ENCODE assay signal across 15 cellular contexts in genomic region chr11:119614227-119615002, GRCh38.
"Had no signal": no experiment of that assay in that cellular context is flagged by ENCODE, and none has a peak within 500 bp of the region (broad histone marks: within the 10 kb centered on the region; RNA-seq: fewer than 3 reads in every experiment).

No MANE protein-coding gene starts in this region.

- H3K4me3 Mint-ChIP-seq: activated CD4-positive, alpha-beta T cell treated with anti-CD3 and anti-CD28 coated beads, Interleukin-2, amount 10 ng/mL, durations not matched to agents 24 days and 14 days; activated CD8-positive, alpha-beta T cell treated with anti-CD3 and anti-CD28 coated beads, Interleukin-2, amount 10 ng/mL, durations not matched to agents 7 days and 5 days; activated naive CD8-positive, alpha-beta T cell treated with anti-CD3 and anti-CD28 coated beads for 36 hours; naive B cell; stimulated activated effector memory CD8-positive, alpha-beta T cell treated with anti-CD3 and anti-CD28 coated beads, Interleukin-12 subunit alpha, Interleukin-12 subunit beta, amount 100 ng/mL, for 72 hours; T-helper 1 cell treated with Interleukin-12 subunit alpha and Interleukin-12 subunit beta and Interleukin-4 antibody, amounts not matched to agents 30 μg/mL and 1 μg/mL, for 36 hours had no signal

- H3K9me3 Mint-ChIP-seq: activated CD4-positive, alpha-beta T cell treated with anti-CD3 and anti-CD28 coated beads, Interleukin-2, amount 10 ng/mL, durations not matched to agents 24 days and 14 days; activated naive CD8-positive, alpha-beta T cell treated with anti-CD3 and anti-CD28 coated beads for 36 hours; naive B cell; stimulated activated effector memory CD8-positive, alpha-beta T cell treated with anti-CD3 and anti-CD28 coated beads, Interleukin-12 subunit alpha, Interleukin-12 subunit beta, amount 100 ng/mL, for 72 hours had no signal

- DNase-seq: activated CD4-positive, alpha-beta T cell treated with anti-CD3 and anti-CD28 coated beads, Interleukin-2, amount 10 ng/mL, durations not matched to agents 24 days and 14 days; activated CD8-positive, alpha-beta memory T cell treated with anti-CD3 and anti-CD28 coated beads, Interleukin-2, amount 50 U/mL, for 4 hours; activated CD8-positive, alpha-beta T cell treated with anti-CD3 and anti-CD28 coated beads, Interleukin-2, amount 10 ng/mL, durations not matched to agents 7 days and 5 days; activated gamma-delta T cell treated with Interleukin-2 at 50 U/mL for 16 hours; activated naive CD8-positive, alpha-beta T cell treated with anti-CD3 and anti-CD28 coated beads for 36 hours; activated T-cell treated with anti-CD3 and anti-CD28 coated beads, Interleukin-2, amount 50 U/mL, for 48 hours; brain microvascular endothelial cell; islet precursor cell; mammary epithelial cell; naive B cell; pancreas; tibial artery had no signal

- ATAC-seq: activated CD8-positive, alpha-beta T cell treated with anti-CD3 and anti-CD28 coated beads, Interleukin-2, amount 10 ng/mL, durations not matched to agents 7 days and 5 days; stimulated activated effector memory CD8-positive, alpha-beta T cell treated with anti-CD3 and anti-CD28 coated beads, Interleukin-12 subunit alpha, Interleukin-12 subunit beta, amount 100 ng/mL, for 72 hours had no signal

- H3K27ac ChIP-seq: brain microvascular endothelial cell, tibial artery had no signal

- H3K36me3 Mint-ChIP-seq: activated naive CD8-positive, alpha-beta T cell treated with anti-CD3 and anti-CD28 coated beads for 36 hours; naive B cell; stimulated activated effector memory CD8-positive, alpha-beta T cell treated with anti-CD3 and anti-CD28 coated beads, Interleukin-12 subunit alpha, Interleukin-12 subunit beta, amount 100 ng/mL, for 72 hours had no signal

- H3K27ac Mint-ChIP-seq: activated CD4-positive, alpha-beta T cell treated with anti-CD3 and anti-CD28 coated beads, Interleukin-2, amount 10 ng/mL, durations not matched to agents 24 days and 14 days; activated CD8-positive, alpha-beta T cell treated with anti-CD3 and anti-CD28 coated beads, Interleukin-2, amount 10 ng/mL, durations not matched to agents 7 days and 5 days; activated naive CD8-positive, alpha-beta T cell treated with anti-CD3 and anti-CD28 coated beads for 36 hours; naive B cell; stimulated activated effector memory CD8-positive, alpha-beta T cell treated with anti-CD3 and anti-CD28 coated beads, Interleukin-12 subunit alpha, Interleukin-12 subunit beta, amount 100 ng/mL, for 72 hours; T-helper 1 cell treated with Interleukin-12 subunit alpha and Interleukin-12 subunit beta and Interleukin-4 antibody, amounts not matched to agents 30 μg/mL and 1 μg/mL, for 36 hours had no signal

- H3K4me3 ChIP-seq: left lung, pancreas, tibial artery had no signal

- H3K9me3 ChIP-seq: left lung, pancreas, tibial artery had no signal

- H3K27me3 ChIP-seq: brain microvascular endothelial cell, left lung, pancreas, tibial artery had no signal

- H3K27me3 Mint-ChIP-seq: activated naive CD8-positive, alpha-beta T cell treated with anti-CD3 and anti-CD28 coated beads for 36 hours had no signal

- H3K4me1 ChIP-seq: pancreas, tibial artery had no signal

- H3K4me1 Mint-ChIP-seq: activated CD4-positive, alpha-beta T cell treated with anti-CD3 and anti-CD28 coated beads, Interleukin-2, amount 10 ng/mL, durations not matched to agents 24 days and 14 days had no signal

- H3K36me3 ChIP-seq: brain microvascular endothelial cell, left lung, pancreas, tibial artery had no signal
